ENCODE assay signal across 8 cellular contexts in genomic region chr7:140517546-140518369, GRCh38. TPM values are rescaled to one million over a fixed set of nuclear protein-coding genes. Genes with fewer than 3 reads are reported as not detected.
DNase-seq lines count a peak whose midpoint lies in the region; ATAC-seq and TF ChIP-seq lines count a peak whose summit lies in the region.

No MANE protein-coding gene starts in this region.

- H3K9me3 Mint-ChIP-seq in Calu3 (ENCODE audit: low read depth, unreplicated experiment) = no peaks in the 10 kb centered on the region

- no peaks in the 10 kb centered on the region for H3K4me1 Mint-ChIP-seq in Calu3 (ENCODE audit: low read depth, unreplicated experiment)

- ATAC-seq in HG02642 (IDR thresholded peaks at IDR 0.05; ENCODE audit: poor library complexity, unreplicated experiment) (peak; percentile 66), left lobe of liver (peak; percentile 100), HG03175 (IDR thresholded peaks at IDR 0.05; ENCODE audit: unreplicated experiment) (no peak)

- H3K27me3 Mint-ChIP-seq in Calu3 (ENCODE audit: unreplicated experiment) = no peaks in the 10 kb centered on the region

- BruUV-seq in Calu3 (replicated peaks; lab: Mats Ljungman, UMichigan) = no TSS peak

- CTCF ChIA-PET in Calu3 (lab: Charles Lee) = interaction anchor here (0.7 to 1.9 kb wide), 5 partner anchors 9 to 1131 kb away, joined by 3 to 28 read pairs (median 3); no protein-coding TSS in a partner anchor

- H3K27ac Mint-ChIP-seq in Calu3 (ENCODE audit: unreplicated experiment) = no peak overlapping the region

- TF ChIP-seq CTCF in Calu3 (IDR thresholded peaks at IDR 0.05; ENCODE audit: unreplicated experiment) = peak; percentile 85

- intact Hi-C loops in Calu3 (cut with micrococcal nuclease; ENCODE audit: unreplicated experiment) = loop anchor here (1.0 kb wide), 1 partner anchor 136 kb away; no protein-coding TSS in a partner anchor

- no peak overlapping the region for H3K4me3 Mint-ChIP-seq in Calu3 (ENCODE audit: low read depth, unreplicated experiment)

- DNase-seq in Calu3 (peak; percentile 90), NCI-H510A (lab: John Stamatoyannopoulos, UW) (peak; percentile 85), cerebellum (ENCODE audit: low spot score) (peak; percentile 90), left lobe of liver (ENCODE audit: low spot score) (peak; percentile 88)
- DNase-seq in activated CD4-positive, alpha-beta T cell treated with anti-CD3 and anti-CD28 coated beads for 1 hour = peak; percentile 45
- DNase-seq in stimulated activated CD4-positive, alpha-beta T cell treated with anti-CD3 and anti-CD28 coated beads, Interleukin-2, amount 100 ng/mL, for 48 hours = peak; percentile 67 to 74

- H3K36me3 Mint-ChIP-seq in Calu3 (ENCODE audit: insufficient read depth, unreplicated experiment) = no peaks in the 10 kb centered on the region

RNA-seq across cellular contexts. Expression of gene MKRN1, which starts 38.5 kb away (rescaled TPM):
- 83.9 and 85.3 TPM in 2 replicates for total RNA-seq in Calu3 (2022)
- 74.8 TPM for total RNA-seq in cerebellum
- 39.6 TPM for total RNA-seq in left lobe of liver
